33 cellular contexts compared by ENCODE assay signal in genomic region chr5:78631931-78632330, GRCh38.
"Had no signal": no experiment of that assay in that cellular context is flagged by ENCODE, and none has a peak within 500 bp of the region (broad histone marks: within the 10 kb centered on the region; RNA-seq: fewer than 3 reads in every experiment).

No MANE protein-coding gene starts in this region.

- H3K9me3 ChIP-seq: esophagus squamous epithelium, mucosa of descending colon, neutrophil, testis, tibial artery, upper lobe of left lung had no signal

- H3K36me3 Mint-ChIP-seq: immature natural killer cell; natural killer cell treated with Interleukin-12 subunit alpha and Interleukin-12 subunit beta and Interleukin-15 and Interleukin-18, amount 100 ng/mL, for 72 hours had no signal

- H3K4me3 Mint-ChIP-seq: immature natural killer cell; memory B cell; mesothelial cell of epicardium; natural killer cell treated with Interleukin-12 subunit alpha and Interleukin-12 subunit beta and Interleukin-15 and Interleukin-18, amount 100 ng/mL, for 72 hours; neural crest cell had no signal

- H3K4me1 Mint-ChIP-seq: immature natural killer cell had no signal

- H3K27me3 Mint-ChIP-seq: memory B cell, naive B cell had no signal

- H3K36me3 ChIP-seq: neutrophil had no signal

- ATAC-seq: left colon; left ventricle myocardium superior; mucosa of descending colon; natural killer cell treated with Interleukin-12 subunit alpha and Interleukin-12 subunit beta and Interleukin-15 and Interleukin-18, amount 100 ng/mL, for 72 hours; sciatic nerve; stimulated activated naive CD8-positive, alpha-beta T cell treated with anti-CD3 and anti-CD28 coated beads, Interleukin-15, Interleukin-2, amounts not matched to agents 100 U/mL and 50 U/mL, for 24 hours had no signal

- H3K27me3 ChIP-seq: esophagus squamous epithelium, neutrophil, testis, tibial artery, upper lobe of left lung had no signal

- H3K4me3 ChIP-seq: esophagus squamous epithelium, lung, mucosa of descending colon, smooth muscle cell, testis, tibial artery, upper lobe of left lung had no signal

- H3K27ac ChIP-seq: esophagus squamous epithelium, neutrophil, parathyroid adenoma, testis, tibial artery, upper lobe of left lung had no signal

- H3K4me1 ChIP-seq: upper lobe of left lung had no signal

- DNase-seq: cerebellar nuclear complex; cortex of kidney; erythroblast; esophagus squamous epithelium; hypothalamus; immature natural killer cell; islet precursor cell; kidney glomerular epithelial cell; left colon; left ventricle myocardium superior; mucosa of descending colon; naive B cell; stimulated activated CD4-positive, alpha-beta T cell treated with anti-CD3 and anti-CD28 coated beads, Interleukin-12 subunit alpha, Interleukin-12 subunit beta, amount 100 ng/mL, for 4 hours; stimulated activated CD4-positive, alpha-beta T cell treated with anti-CD3 and anti-CD28 coated beads, Interleukin-1b, Interleukin-23, amount 100 ng/mL, for 48 hours; stimulated activated CD4-positive, alpha-beta T cell treated with anti-CD3 and anti-CD28 coated beads, Interleukin-4, amount 100 ng/mL, for 1 hour; stimulated activated CD8-positive, alpha-beta memory T cell treated with anti-CD3 and anti-CD28 coated beads, Interleukin-4, amount 100 ng/mL, for 48 hours; stimulated activated naive CD8-positive, alpha-beta T cell treated with anti-CD3 and anti-CD28 coated beads, Interleukin-15, Interleukin-2, amounts not matched to agents 100 U/mL and 50 U/mL, for 24 hours; substantia nigra; testis; tibial artery; upper lobe of left lung had no signal

- FAIRE-seq: frontal cortex, urothelium cell line had no signal

- H3K9me3 Mint-ChIP-seq: immature natural killer cell; memory B cell; natural killer cell treated with Interleukin-12 subunit alpha and Interleukin-12 subunit beta and Interleukin-15 and Interleukin-18, amount 100 ng/mL, for 72 hours; neural crest cell had no signal

- H3K27ac Mint-ChIP-seq: immature natural killer cell; memory B cell; mesothelial cell of epicardium; natural killer cell treated with Interleukin-12 subunit alpha and Interleukin-12 subunit beta and Interleukin-15 and Interleukin-18, amount 100 ng/mL, for 72 hours; progenitor cell of endocrine pancreas had no signal
